Comparison of ENCODE assay signal across 20 cellular contexts in the genomic region with DNA sequence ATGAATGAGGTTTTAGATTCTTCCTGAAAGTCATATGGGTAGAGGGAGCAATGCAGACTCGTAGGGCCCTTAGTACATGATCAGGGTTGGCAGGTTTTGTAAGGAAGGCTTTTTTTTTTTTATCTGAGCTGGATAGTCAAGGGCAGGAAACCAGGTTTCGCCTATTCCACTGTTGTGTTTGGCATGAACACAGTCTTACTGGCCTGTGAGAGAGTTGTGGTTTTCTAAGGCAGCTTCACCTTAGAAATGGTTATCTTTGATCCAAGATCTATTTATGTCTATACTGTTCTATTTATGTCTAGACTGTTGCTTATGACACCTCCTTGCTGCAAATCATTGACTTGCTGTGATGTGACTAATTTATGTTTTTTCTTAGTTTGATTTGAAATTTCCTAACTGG. TPM values are rescaled to one million over a fixed set of nuclear protein-coding genes. Genes with fewer than 3 reads are reported as not detected.
DNase-seq lines count a peak whose midpoint lies in the region; ATAC-seq, FAIRE-seq and TF ChIP-seq lines count a peak whose summit lies in the region.
"Had no signal": no experiment of that assay in that cellular context is flagged by ENCODE, and none has a peak within 500 bp of the region (broad histone marks: within the 10 kb centered on the region; RNA-seq: fewer than 3 reads in every experiment).

No MANE protein-coding gene starts in this region.

- no peak overlapping the region for H3K4me3 Mint-ChIP-seq in astrocyte (ENCODE audit: unreplicated experiment)
- no peak overlapping the region for H3K4me3 Mint-ChIP-seq in nephron
- H3K4me3 Mint-ChIP-seq: B cell, T-cell had no signal

- DNase-seq in astrocyte (ENCODE audit: low read depth) (peak; percentile 86), NCI-H2081 (lab: John Stamatoyannopoulos, UW) (no peak), Ammon's horn (ENCODE audit: low spot score) (no peak), AML-193 (lab: John Stamatoyannopoulos, UW) (no peak)
- DNase-seq: DMS53; heart left ventricle; left cardiac atrium; NCI-H1930; NCI-H526 treated with DMSO at 0.1 percent for 48 hours; stimulated activated CD4-positive, alpha-beta T cell treated with anti-CD3 and anti-CD28 coated beads, Interleukin-15, amount 100 ng/mL, for 24 hours; T-cell had no signal

- H3K36me3 ChIP-seq in astrocyte (ENCODE audit: insufficient read depth, low read length): no peaks in the 10 kb centered on the region
- H3K36me3 ChIP-seq: heart left ventricle, prostate gland had no signal

- ATAC-seq in GM18870 (IDR thresholded peaks at IDR 0.05; ENCODE audit: unreplicated experiment): peak; percentile 64
- ATAC-seq in HG03060 (IDR thresholded peaks at IDR 0.05; ENCODE audit: low read depth, unreplicated experiment): peak; percentile 73
- ATAC-seq in HG03045 (IDR thresholded peaks at IDR 0.05; ENCODE audit: unreplicated experiment): no peak
- ATAC-seq: activated CD4-positive, CD25-positive, alpha-beta regulatory T cell treated with anti-CD3 and anti-CD28 coated beads, Interleukin-2, amount 50 U/mL, for 24 hours; activated naive CD4-positive, alpha-beta T cell treated with anti-CD3 and anti-CD28 coated beads, Interleukin-2, amount 50 U/mL, for 72 hours; heart left ventricle; T-cell had no signal

- H3K9me3 Mint-ChIP-seq in astrocyte (ENCODE audit: unreplicated experiment) (no peaks in the 10 kb centered on the region), nephron (no peaks in the 10 kb centered on the region)
- H3K9me3 Mint-ChIP-seq: activated naive CD4-positive, alpha-beta T cell treated with anti-CD3 and anti-CD28 coated beads, Interleukin-2, amount 50 U/mL, for 72 hours; T-cell had no signal

- H3K27ac ChIP-seq in astrocyte (ENCODE audit: low read depth, low read length): no peak overlapping the region
- H3K27ac ChIP-seq: heart left ventricle, prostate gland had no signal

- H3K79me2 ChIP-seq in astrocyte (ENCODE audit: insufficient read depth, low read length): no peaks in the 10 kb centered on the region

- no peaks in the 10 kb centered on the region for H3K27me3 ChIP-seq in astrocyte (ENCODE audit: insufficient read depth, low read length)
- H3K27me3 ChIP-seq: heart left ventricle had no signal

- H3K27ac Mint-ChIP-seq in astrocyte (ENCODE audit: unreplicated experiment) (peak overlapping the region; percentile 38), nephron (peak overlapping the region in 2 of 3 experiments; percentile 16 to 18)
- H3K27ac Mint-ChIP-seq: activated naive CD4-positive, alpha-beta T cell treated with anti-CD3 and anti-CD28 coated beads, Interleukin-2, amount 50 U/mL, for 72 hours; B cell; T-cell had no signal

- H3K9me3 ChIP-seq in astrocyte (ENCODE audit: insufficient read depth, low read depth, low read length): no peaks in the 10 kb centered on the region
- H3K9me3 ChIP-seq: heart left ventricle, prostate gland had no signal

- no peak overlapping the region for H2AFZ ChIP-seq in astrocyte (ENCODE audit: low read depth, low read length)

- peak overlapping the region; percentile 24 for H3K9ac ChIP-seq in astrocyte (ENCODE audit: low read length)

- FAIRE-seq in astrocyte (lab: Jason Lieb, UNC): no peak

- H3K4me1 Mint-ChIP-seq in astrocyte (ENCODE audit: low read depth, unreplicated experiment): peaks cover 12% of the 10 kb centered on the region
- peaks cover 40% of the 10 kb centered on the region for H3K4me1 Mint-ChIP-seq in nephron
- H3K4me1 Mint-ChIP-seq: B cell, T-cell had no signal

- TF ChIP-seq CTCF in astrocyte (IDR thresholded peaks at IDR 0.05; ENCODE audit: insufficient read depth, low read depth, low read length): no peak
- TF ChIP-seq CTCF in nephron (IDR thresholded peaks at IDR 0.05; ENCODE audit: unreplicated experiment in 3 of 3): no peak

- H3K4me1 ChIP-seq in astrocyte (ENCODE audit: insufficient read depth, low read length): peaks cover 23% of the 10 kb centered on the region
- H3K4me1 ChIP-seq: prostate gland had no signal

- H3K36me3 Mint-ChIP-seq in astrocyte (ENCODE audit: low read depth, unreplicated experiment) (no peaks in the 10 kb centered on the region), nephron (ENCODE audit: low read depth) (no peaks in the 10 kb centered on the region)
- H3K36me3 Mint-ChIP-seq: activated naive CD4-positive, alpha-beta T cell treated with anti-CD3 and anti-CD28 coated beads, Interleukin-2, amount 50 U/mL, for 72 hours; T-cell had no signal

- H3K27me3 Mint-ChIP-seq in astrocyte (ENCODE audit: low read depth, unreplicated experiment) (no peaks in the 10 kb centered on the region), nephron (ENCODE audit: low read depth) (no peaks in the 10 kb centered on the region)

- H3K4me3 ChIP-seq in astrocyte (ENCODE audit: insufficient read depth, low read depth, low read length): no peak overlapping the region
- H3K4me3 ChIP-seq: heart left ventricle, prostate gland had no signal

- H3K4me2 ChIP-seq in astrocyte (ENCODE audit: low read length): peak overlapping the region; percentile 39

- H4K20me1 ChIP-seq in astrocyte (ENCODE audit: insufficient read depth, low read length): no peaks in the 10 kb centered on the region

RNA-seq across cellular contexts. Expression of gene SPATA18, which starts 49.0 kb away (rescaled TPM):
- 19.0 and 20.7 TPM in 2 replicates for total RNA-seq in astrocyte
- total RNA-seq: H4 had no signal
